In genomic region chr6:24494726-24495515, GRCh38 we compare ENCODE assay signal across 1 cellular context.
TF ChIP-seq lines count a peak whose summit lies in the region.

ALDH5A1 (plus strand) TSS chr6:24494969; CDS start chr6:24494997, 28 bp downstream.

TF ChIP-seq in HepG2, 621 proteins besides CTCF, POLR2A, EP300 and RAD21 (continued from another document and continues in another):
- TF ChIP-seq ZSCAN20 (CRISPR knock-in tag; IDR thresholded peaks at IDR 0.05; ENCODE audit: borderline replicate concordance) (peak; percentile 85; the same call in 1 of the 2 replicates), ATF6 (CRISPR knock-in tag; conservative IDR thresholded peaks at IDR 0.05) (0 out of 2 replicates have a peak, but pooled peaks have one; percentile 52), CHCHD3 (CRISPR knock-in tag; IDR thresholded peaks at IDR 0.05) (peak; percentile 82; the same call in 1 of the 2 replicates), FOXP4 (CRISPR knock-in tag; IDR thresholded peaks at IDR 0.05) (no peak; the same call in 1 of the 2 replicates), RAD51 (IDR thresholded peaks at IDR 0.05; ENCODE audit: borderline replicate concordance) (no peak), CEBPZ (IDR thresholded peaks at IDR 0.05; ENCODE audit: low read length) (no peak), PHF8 (CRISPR knock-in tag; IDR thresholded peaks at IDR 0.05) (peak; percentile 93), ZBTB2 (CRISPR knock-in tag; IDR thresholded peaks at IDR 0.05; ENCODE audit: low read depth) (peak; percentile 9; the same call in 1 of the 2 replicates), TSC22D2 (CRISPR knock-in tag; IDR thresholded peaks at IDR 0.05; ENCODE audit: borderline replicate concordance) (no peak), GZF1 (CRISPR knock-in tag; IDR thresholded peaks at IDR 0.05) (no peak), MBNL3 (CRISPR knock-in tag; conservative IDR thresholded peaks at IDR 0.05) (no peak), ZBTB26 (CRISPR knock-in tag; IDR thresholded peaks at IDR 0.05; ENCODE audit: borderline replicate concordance) (no peak), NFRKB (IDR thresholded peaks at IDR 0.05) (no peak), MED1 (CRISPR knock-in tag; IDR thresholded peaks at IDR 0.05) (peak; percentile 12), PLSCR1 (CRISPR knock-in tag; IDR thresholded peaks at IDR 0.05; ENCODE audit: borderline replicate concordance) (no peak), ZNF670 (CRISPR knock-in tag; IDR thresholded peaks at IDR 0.05; ENCODE audit: borderline replicate concordance) (peak; percentile 27; the same call in 1 of the 2 replicates), KAT7 (CRISPR knock-in tag; IDR thresholded peaks at IDR 0.05; ENCODE audit: borderline replicate concordance) (peak; percentile 98), ZBTB46 (CRISPR knock-in tag; IDR thresholded peaks at IDR 0.05; ENCODE audit: borderline replicate concordance) (no peak; the same call in 1 of the 2 replicates), ZNF30 (CRISPR knock-in tag; IDR thresholded peaks at IDR 0.05) (0 out of 2 replicates have a peak, but pooled peaks have one; percentile 34), FOXK2 (IDR thresholded peaks at IDR 0.05) (no peak), SALL2 (CRISPR knock-in tag; IDR thresholded peaks at IDR 0.05) (peak; percentile 97), ZNF251 (CRISPR knock-in tag; IDR thresholded peaks at IDR 0.05) (no peak), NFAT5 (CRISPR knock-in tag; IDR thresholded peaks at IDR 0.05) (peak; percentile 63; the same call in 1 of the 2 replicates), FOSL1 (CRISPR knock-in tag; IDR thresholded peaks at IDR 0.05; ENCODE audit: borderline replicate concordance) (0 out of 2 replicates have a peak, but pooled peaks have one; percentile 21), BRCA1 (CRISPR knock-in tag; IDR thresholded peaks at IDR 0.05) (peak; percentile 75; the same call in 1 of the 2 replicates), ELF1 (CRISPR knock-in tag; IDR thresholded peaks at IDR 0.05) (0 out of 2 replicates have a peak, but pooled peaks have one; percentile 23), ZBTB39 (CRISPR knock-in tag; IDR thresholded peaks at IDR 0.05) (no peak), NFE2L1 (CRISPR knock-in tag; IDR thresholded peaks at IDR 0.05; ENCODE audit: borderline replicate concordance) (no peak), ZSCAN5A (CRISPR knock-in tag; IDR thresholded peaks at IDR 0.05; ENCODE audit: borderline replicate concordance) (no peak; the same call in 1 of the 2 replicates), MTA3 (CRISPR knock-in tag; IDR thresholded peaks at IDR 0.05) (no peak), ZBTB3 (CRISPR knock-in tag; IDR thresholded peaks at IDR 0.05; ENCODE audit: borderline replicate concordance, low read depth) (no peak; the same call in 1 of the 2 replicates), ELF3 (CRISPR knock-in tag; IDR thresholded peaks at IDR 0.05) (no peak), ZNF75D (CRISPR knock-in tag; IDR thresholded peaks at IDR 0.05; ENCODE audit: borderline replicate concordance) (no peak), ZNF230 (CRISPR knock-in tag; IDR thresholded peaks at IDR 0.05) (peak; percentile 84; the same call in 1 of the 2 replicates), ZNF883 (CRISPR knock-in tag; IDR thresholded peaks at IDR 0.05; ENCODE audit: not compliant biosample characterization) (peak; percentile 89)
